Comparison of ENCODE assay signal across 9 cellular contexts in genomic region chr5:757931-758697, GRCh38. TPM values are rescaled to one million over a fixed set of nuclear protein-coding genes. Genes with fewer than 3 reads are reported as not detected.
DNase-seq lines count a peak whose midpoint lies in the region; ATAC-seq and FAIRE-seq lines count a peak whose summit lies in the region.
"Had no signal": no experiment of that assay in that cellular context is flagged by ENCODE, and none has a peak within 500 bp of the region (broad histone marks: within the 10 kb centered on the region; RNA-seq: fewer than 3 reads in every experiment).

No MANE protein-coding gene starts in this region.

- no peak overlapping the region; a peak in 1 of 22 replicates for H3K9ac ChIP-seq in BLaER1 treated with 17β-estradiol and CSF1 and Interleukin-3, amounts not matched to agents 10 nM and 100 nM
- H3K9ac ChIP-seq in mucosa of stomach (ENCODE audit: low read length) = peak overlapping the region; percentile 29

- no peaks in the 10 kb centered on the region for H3K27me3 ChIP-seq in BLaER1 treated with 17β-estradiol and CSF1 and Interleukin-3, amounts not matched to agents 10 nM and 100 nM
- H3K27me3 ChIP-seq in ectodermal cell (ENCODE audit: control insufficient read depth, insufficient read depth, low read length, poor library complexity, severe bottlenecking) (no peaks in the 10 kb centered on the region), mucosa of stomach (ENCODE audit: control insufficient read depth, insufficient read depth, low read length) (no peaks in the 10 kb centered on the region), MG63 (peaks cover 5% of the 10 kb centered on the region; the same call in 1 of the 2 replicates)

- H3K4me3 ChIP-seq in BLaER1 treated with 17β-estradiol and CSF1 and Interleukin-3, amounts not matched to agents 10 nM and 100 nM = no peak overlapping the region
- H3K4me3 ChIP-seq in ectodermal cell (ENCODE audit: insufficient read depth, low read depth, low read length) (no peak overlapping the region), mucosa of stomach (ENCODE audit: low read length) (peak overlapping the region; percentile 12), MG63 (no peak overlapping the region)

- DNase-seq in NCI-H510A (lab: John Stamatoyannopoulos, UW) (peak; percentile 92), NCI-H128 (lab: John Stamatoyannopoulos, UW; ENCODE audit: unreplicated experiment) (no peak), urothelium cell line (ENCODE audit: low spot score) (no peak), MG63 (no peak)
- DNase-seq: NCI-H2029 had no signal

- H3K4me2 ChIP-seq in BLaER1 treated with 17β-estradiol and CSF1 and Interleukin-3, amounts not matched to agents 10 nM and 100 nM = peak overlapping the region in 8 of 11 experiments; percentile 15 to 46 (median 39); a peak in 13 of 22 replicates

- H3K4me1 ChIP-seq in BLaER1 treated with 17β-estradiol and CSF1 and Interleukin-3, amounts not matched to agents 10 nM and 100 nM = peaks cover 0 to 24% (median 14%) of the 10 kb centered on the region in 10 experiments; a peak in 12 of 20 replicates
- H3K4me1 ChIP-seq in ectodermal cell (ENCODE audit: control insufficient read depth, insufficient read depth, low read length) = peaks cover 23% of the 10 kb centered on the region
- peaks cover 54% of the 10 kb centered on the region for H3K4me1 ChIP-seq in mucosa of stomach (ENCODE audit: control insufficient read depth, insufficient read depth, low read length)

- H3K9me3 ChIP-seq in BLaER1 treated with 17β-estradiol and CSF1 and Interleukin-3, amounts not matched to agents 10 nM and 100 nM (replicated peaks in 1 of 11) = no peaks in the 10 kb centered on the region
- H3K9me3 ChIP-seq in ectodermal cell (ENCODE audit: control insufficient read depth, low read length) = no peaks in the 10 kb centered on the region
- no peaks in the 10 kb centered on the region for H3K9me3 ChIP-seq in mucosa of stomach (ENCODE audit: control insufficient read depth, low read length)
- no peaks in the 10 kb centered on the region for H3K9me3 ChIP-seq in MG63

- H3K36me3 ChIP-seq in BLaER1 treated with 17β-estradiol and CSF1 and Interleukin-3, amounts not matched to agents 10 nM and 100 nM = no peaks in the 10 kb centered on the region
- H3K36me3 ChIP-seq in ectodermal cell (ENCODE audit: control insufficient read depth, insufficient read depth, low read length) (no peaks in the 10 kb centered on the region), mucosa of stomach (ENCODE audit: control insufficient read depth, insufficient read depth, low read length) (no peaks in the 10 kb centered on the region), MG63 (no peaks in the 10 kb centered on the region)

- WGBS in ectodermal cell, 2 experiments = 72 to 77% methylated on average over 21 of the region's 21 CpGs

- FAIRE-seq in urothelium cell line (lab: Jason Lieb, UNC) = no peak

- H4K20me1 ChIP-seq in BLaER1 treated with 17β-estradiol and CSF1 and Interleukin-3, amounts not matched to agents 10 nM and 100 nM = peaks cover 0 to 7% (median 0%) of the 10 kb centered on the region in 11 experiments; a peak in 2 of 22 replicates

- no peak overlapping the region for H3K27ac ChIP-seq in BLaER1 treated with 17β-estradiol and CSF1 and Interleukin-3, amounts not matched to agents 10 nM and 100 nM
- peak overlapping the region; percentile 79 for H3K27ac ChIP-seq in ectodermal cell (ENCODE audit: insufficient read depth, low read depth, low read length, poor library complexity, severe bottlenecking)

- ATAC-seq in HG02938 (IDR thresholded peaks at IDR 0.05; ENCODE audit: unreplicated experiment) = no peak

RNA-seq across cellular contexts. Expression of gene ZDHHC11B, which starts 26.4 kb away (rescaled TPM):
- 0.54 TPM for polyA plus RNA-seq in ectodermal cell (2013, experiment 1 of 4)
- 1.3 TPM for polyA plus RNA-seq in ectodermal cell (2013, experiment 2 of 4)
- 0.64 TPM for polyA plus RNA-seq in ectodermal cell (2013, experiment 3 of 4)
- 1.1 TPM for polyA plus RNA-seq in ectodermal cell (2013, experiment 4 of 4)
- not detected in 2 replicates for total RNA-seq in MG63 (2014; rRNA removed; shearing (Covaris generic); ENCODE audit: low replicate concordance)
